Comparison of ENCODE assay signal across 13 cellular contexts in the genomic region with DNA sequence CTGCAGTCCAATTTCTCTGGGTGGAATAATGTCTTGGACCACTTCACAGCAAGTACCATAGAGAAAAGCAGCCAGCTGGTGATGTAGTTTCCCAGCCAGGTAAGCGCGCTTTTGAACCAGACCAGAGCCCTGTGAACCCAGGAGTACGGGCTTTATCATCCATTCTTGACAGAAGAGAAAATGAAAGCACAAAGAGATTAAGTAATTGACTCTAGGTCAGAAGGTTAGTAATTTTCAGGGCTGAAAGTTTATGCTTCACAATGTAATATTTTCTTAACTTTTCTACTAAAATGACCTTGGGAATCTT.
"Had no signal": no experiment of that assay in that cellular context is flagged by ENCODE, and none has a peak within 500 bp of the region (broad histone marks: within the 10 kb centered on the region; RNA-seq: fewer than 3 reads in every experiment).

No MANE protein-coding gene starts in this region.

- H3K9ac ChIP-seq: parathyroid adenoma had no signal

- H3K4me3 Mint-ChIP-seq: activated naive CD8-positive, alpha-beta T cell; stimulated activated naive CD8-positive, alpha-beta T cell treated with anti-CD3 and anti-CD28 coated beads, Interleukin-15, amount 100 ng/mL, for 72 hours had no signal

- ATAC-seq: foreskin keratinocyte; stimulated activated naive CD8-positive, alpha-beta T cell treated with anti-CD3 and anti-CD28 coated beads, Interleukin-15, amount 100 ng/mL, for 72 hours had no signal

- H3K9me3 Mint-ChIP-seq: stimulated activated naive CD8-positive, alpha-beta T cell treated with anti-CD3 and anti-CD28 coated beads, Interleukin-15, amount 100 ng/mL, for 72 hours had no signal

- H3K36me3 Mint-ChIP-seq: activated naive CD8-positive, alpha-beta T cell had no signal

- DNase-seq: activated CD4-positive, CD25-positive, alpha-beta regulatory T cell treated with anti-CD3 and anti-CD28 coated beads, Interleukin-2, amount 50 U/mL, for 72 hours; activated T-cell treated with anti-CD3 and anti-CD28 coated beads, Interleukin-2, amount 50 U/mL, for 1 hour; effector CD8-positive, alpha-beta T cell; foreskin keratinocyte; kidney glomerular epithelial cell; stimulated activated CD4-positive, alpha-beta T cell treated with anti-CD3 and anti-CD28 coated beads, Interleukin-1b, Interleukin-23, amount 100 ng/mL, for 48 hours; stimulated activated naive CD8-positive, alpha-beta T cell treated with anti-CD3 and anti-CD28 coated beads, Interleukin-15, amount 100 ng/mL, for 72 hours; T-helper 9 cell had no signal

- H3K9me3 ChIP-seq: thoracic aorta had no signal

- H3K27ac Mint-ChIP-seq: activated naive CD8-positive, alpha-beta T cell; stimulated activated naive CD8-positive, alpha-beta T cell treated with anti-CD3 and anti-CD28 coated beads, Interleukin-15, amount 100 ng/mL, for 72 hours had no signal

- H2AFZ ChIP-seq: parathyroid adenoma had no signal

- H3K27ac ChIP-seq: foreskin keratinocyte, parathyroid adenoma, SK-N-MC, thoracic aorta had no signal

- H3K4me1 ChIP-seq: foreskin keratinocyte, parathyroid adenoma had no signal

- H3K79me2 ChIP-seq: parathyroid adenoma had no signal

- H3K4me1 Mint-ChIP-seq: stimulated activated naive CD8-positive, alpha-beta T cell treated with anti-CD3 and anti-CD28 coated beads, Interleukin-15, amount 100 ng/mL, for 72 hours had no signal

- H3K4me3 ChIP-seq: lung, SK-N-MC, thoracic aorta had no signal

- H3K36me3 ChIP-seq: thoracic aorta had no signal
